ENCODE assay signal across 30 cellular contexts in genomic region chr13:78934336-78934735, GRCh38.
"Had no signal": no experiment of that assay in that cellular context is flagged by ENCODE, and none has a peak within 500 bp of the region (broad histone marks: within the 10 kb centered on the region; RNA-seq: fewer than 3 reads in every experiment).

No MANE protein-coding gene starts in this region.

- H3K4me1 ChIP-seq: ascending aorta, breast epithelium had no signal

- H3K4me1 Mint-ChIP-seq: activated CD4-positive, alpha-beta T cell treated with anti-CD3 and anti-CD28 coated beads for 36 hours; activated CD4-positive, alpha-beta T cell treated with anti-CD3 and anti-CD28 coated beads, Interleukin-2, amount 10 ng/mL, durations not matched to agents 7 days and 5 days; activated naive CD4-positive, alpha-beta T cell treated with anti-CD3 and anti-CD28 coated beads, Interleukin-2, amount 50 U/mL, for 24 hours; activated naive CD8-positive, alpha-beta T cell treated with anti-CD3 and anti-CD28 coated beads, Interleukin-2, amount 10 ng/mL, durations not matched to agents 7 days and 5 days had no signal

- FAIRE-seq: TTC549 had no signal

- H3K27me3 Mint-ChIP-seq: activated CD4-positive, alpha-beta T cell treated with anti-CD3 and anti-CD28 coated beads, Interleukin-2, amount 10 ng/mL, durations not matched to agents 7 days and 5 days; activated naive CD4-positive, alpha-beta T cell treated with anti-CD3 and anti-CD28 coated beads, Interleukin-2, amount 50 U/mL, for 24 hours; activated T-cell treated with anti-CD3 and anti-CD28 coated beads, Interleukin-2, amount 50 U/mL, for 24 hours had no signal

- H3K4me3 ChIP-seq: ascending aorta, breast epithelium, MG63, SK-N-MC had no signal

- H3K27me3 ChIP-seq: ascending aorta, breast epithelium, SJCRH30 had no signal

- ATAC-seq: activated CD4-positive, alpha-beta T cell treated with anti-CD3 and anti-CD28 coated beads for 36 hours; activated CD4-positive, CD25-positive, alpha-beta regulatory T cell treated with anti-CD3 and anti-CD28 coated beads, Interleukin-2, amount 50 U/mL, for 24 hours; activated CD8-positive, alpha-beta T cell treated with anti-CD3 and anti-CD28 coated beads, Interleukin-2, amount 10 ng/mL, durations not matched to agents 7 days and 5 days had no signal

- H3K9me3 ChIP-seq: ascending aorta, breast epithelium, MG63, SJCRH30 had no signal

- H3K4me3 Mint-ChIP-seq: activated CD4-positive, alpha-beta T cell treated with anti-CD3 and anti-CD28 coated beads for 36 hours; activated CD4-positive, alpha-beta T cell treated with anti-CD3 and anti-CD28 coated beads, Interleukin-2, amount 10 ng/mL, durations not matched to agents 7 days and 5 days; activated CD8-positive, alpha-beta T cell treated with anti-CD3 and anti-CD28 coated beads, Interleukin-2, amount 10 ng/mL, durations not matched to agents 7 days and 5 days; activated naive CD4-positive, alpha-beta T cell treated with anti-CD3 and anti-CD28 coated beads, Interleukin-2, amount 50 U/mL, for 24 hours; activated naive CD8-positive, alpha-beta T cell treated with anti-CD3 and anti-CD28 coated beads, Interleukin-2, amount 10 ng/mL, durations not matched to agents 7 days and 5 days; activated T-cell treated with anti-CD3 and anti-CD28 coated beads, Interleukin-2, amount 50 U/mL, for 24 hours; T-helper 1 cell treated with Interleukin-12 subunit alpha and Interleukin-12 subunit beta and Interleukin-4 antibody, amounts not matched to agents 30 μg/mL and 1 μg/mL, for 36 hours; T-helper 2 cell treated with Interferon-gamma antibody and Interleukin-4, amounts not matched to agents 5 μg/mL and 100 μg/mL, for 36 hours had no signal

- H3K36me3 Mint-ChIP-seq: activated naive CD4-positive, alpha-beta T cell treated with anti-CD3 and anti-CD28 coated beads, Interleukin-2, amount 50 U/mL, for 24 hours; activated naive CD8-positive, alpha-beta T cell treated with anti-CD3 and anti-CD28 coated beads, Interleukin-2, amount 10 ng/mL, durations not matched to agents 7 days and 5 days had no signal

- H3K27ac Mint-ChIP-seq: activated CD4-positive, alpha-beta T cell treated with anti-CD3 and anti-CD28 coated beads for 36 hours; activated CD4-positive, alpha-beta T cell treated with anti-CD3 and anti-CD28 coated beads, Interleukin-2, amount 10 ng/mL, durations not matched to agents 7 days and 5 days; activated CD8-positive, alpha-beta T cell treated with anti-CD3 and anti-CD28 coated beads, Interleukin-2, amount 10 ng/mL, durations not matched to agents 7 days and 5 days; activated naive CD4-positive, alpha-beta T cell treated with anti-CD3 and anti-CD28 coated beads, Interleukin-2, amount 50 U/mL, for 24 hours; activated naive CD8-positive, alpha-beta T cell treated with anti-CD3 and anti-CD28 coated beads, Interleukin-2, amount 10 ng/mL, durations not matched to agents 7 days and 5 days; activated T-cell treated with anti-CD3 and anti-CD28 coated beads, Interleukin-2, amount 50 U/mL, for 24 hours; activated T-helper 2 cell treated with anti-CD3 and anti-CD28 coated beads, Interferon-gamma antibody, Interleukin-2, Interleukin-4, amounts not matched to agents 10 μg/mL and 5 μg/mL and 100 μg/mL, durations not matched to agents 14 hours and 24 hours and 36 hours; T-helper 1 cell treated with Interleukin-12 subunit alpha and Interleukin-12 subunit beta and Interleukin-4 antibody, amounts not matched to agents 30 μg/mL and 1 μg/mL, for 36 hours; T-helper 2 cell treated with Interferon-gamma antibody and Interleukin-4, amounts not matched to agents 5 μg/mL and 100 μg/mL, for 36 hours had no signal

- DNase-seq: activated CD4-positive, alpha-beta T cell treated with anti-CD3 and anti-CD28 coated beads for 36 hours; activated CD4-positive, alpha-beta T cell treated with anti-CD3 and anti-CD28 coated beads, Interleukin-2, amount 10 ng/mL, durations not matched to agents 7 days and 5 days; activated CD4-positive, alpha-beta T cell treated with anti-CD3 and anti-CD28 coated beads, Interleukin-2, amount 50 U/mL, for 48 hours; activated CD8-positive, alpha-beta T cell treated with anti-CD3 and anti-CD28 coated beads, Interleukin-2, amount 10 ng/mL, durations not matched to agents 7 days and 5 days; activated gamma-delta T cell; activated naive CD4-positive, alpha-beta T cell treated with Interleukin-2 at 50 U/mL for 16 hours; activated naive CD8-positive, alpha-beta T cell treated with anti-CD3 and anti-CD28 coated beads, Interleukin-2, amount 10 ng/mL, durations not matched to agents 7 days and 5 days; activated T-cell treated with anti-CD3 and anti-CD28 coated beads, Interleukin-2, amount 50 U/mL, for 24 hours; amygdala; Kasumi-1; KG1; MG63; NCI-H1417 treated with DMSO at 0.1 percent for 48 hours; NCI-H1694; NCI-H1930; NCI-H2107; NCI-H510A; NCI-H526; NCI-H748 treated with DMSO at 0.1 percent for 48 hours; SHP77 had no signal

- H3K27ac ChIP-seq: ascending aorta, breast epithelium, SJCRH30, SK-N-MC had no signal

- H3K36me3 ChIP-seq: ascending aorta, breast epithelium, MG63, SJCRH30 had no signal

- H3K9me3 Mint-ChIP-seq: activated CD4-positive, alpha-beta T cell treated with anti-CD3 and anti-CD28 coated beads, Interleukin-2, amount 10 ng/mL, durations not matched to agents 7 days and 5 days; activated naive CD8-positive, alpha-beta T cell treated with anti-CD3 and anti-CD28 coated beads, Interleukin-2, amount 10 ng/mL, durations not matched to agents 7 days and 5 days; activated T-cell treated with anti-CD3 and anti-CD28 coated beads, Interleukin-2, amount 50 U/mL, for 24 hours; activated T-helper 2 cell treated with anti-CD3 and anti-CD28 coated beads, Interferon-gamma antibody, Interleukin-2, Interleukin-4, amounts not matched to agents 10 μg/mL and 5 μg/mL and 100 μg/mL, durations not matched to agents 14 hours and 24 hours and 36 hours; T-helper 1 cell treated with Interleukin-12 subunit alpha and Interleukin-12 subunit beta and Interleukin-4 antibody, amounts not matched to agents 30 μg/mL and 1 μg/mL, for 36 hours; T-helper 2 cell treated with Interferon-gamma antibody and Interleukin-4, amounts not matched to agents 5 μg/mL and 100 μg/mL, for 36 hours had no signal
